ENCODE assay signal across 8 cellular contexts in genomic region chr3:196518999-196519737, GRCh38. TPM values are rescaled to one million over a fixed set of nuclear protein-coding genes. Genes with fewer than 3 reads are reported as not detected.
A peak's percentile ranks its signal among the peaks of the same experiment; 100 is the strongest.
DNase-seq lines count a peak whose midpoint lies in the region; ATAC-seq and TF ChIP-seq lines count a peak whose summit lies in the region.

No MANE protein-coding gene starts in this region.

- ATAC-seq in HG03520 (IDR thresholded peaks at IDR 0.05; ENCODE audit: unreplicated experiment): no peak
- ATAC-seq in GM21447 (IDR thresholded peaks at IDR 0.05; ENCODE audit: unreplicated experiment): no peak

- H3K36me3 Mint-ChIP-seq in activated CD4-positive, alpha-beta memory T cell treated with anti-CD3 and anti-CD28 coated beads for 36 hours: peaks cover 23% of the 10 kb centered on the region
- H3K36me3 Mint-ChIP-seq in nephron progenitor cell (ENCODE audit: low read depth): peaks cover 14% of the 10 kb centered on the region

- H3K9me3 Mint-ChIP-seq in activated CD4-positive, alpha-beta memory T cell treated with anti-CD3 and anti-CD28 coated beads for 36 hours: peaks cover 49% of the 10 kb centered on the region
- peaks cover 78% of the 10 kb centered on the region for H3K9me3 Mint-ChIP-seq in nephron progenitor cell

- H3K4me1 Mint-ChIP-seq in activated CD4-positive, alpha-beta memory T cell treated with anti-CD3 and anti-CD28 coated beads for 36 hours (ENCODE audit: low read depth): no peaks in the 10 kb centered on the region
- H3K4me1 Mint-ChIP-seq in nephron progenitor cell: no peaks in the 10 kb centered on the region

- POLR2A ChIA-PET in activated CD4-positive, alpha-beta memory T cell treated with anti-CD3 and anti-CD28 coated beads for 36 hours (lab: Charles Lee): interaction anchor here (1.0 kb wide), 1 partner anchor 10 kb away, joined by 4 read pairs; no protein-coding TSS in a partner anchor

- CTCF ChIA-PET in activated CD4-positive, alpha-beta memory T cell treated with anti-CD3 and anti-CD28 coated beads for 36 hours (lab: Charles Lee): interaction anchor here (0.6 to 3.2 kb wide), 11 partner anchors 9 to 267 kb away, joined by 3 to 21 read pairs (median 5); no protein-coding TSS in a partner anchor

- intact Hi-C loops in activated CD4-positive, alpha-beta memory T cell treated with anti-CD3 and anti-CD28 coated beads for 36 hours (cut with micrococcal nuclease): loop anchor here (1.0 kb wide), 1 partner anchor 266 kb away; no protein-coding TSS in a partner anchor

- no peak overlapping the region for H3K4me3 ChIP-seq in epithelial cell of proximal tubule (ENCODE audit: low read depth, low read length)

- no peak overlapping the region for H3K27ac Mint-ChIP-seq in activated CD4-positive, alpha-beta memory T cell treated with anti-CD3 and anti-CD28 coated beads for 36 hours
- no peak overlapping the region for H3K27ac Mint-ChIP-seq in nephron progenitor cell

- DNase-seq in A172 (ENCODE audit: low spot score) (peak; percentile 94), GM03348 (ENCODE audit: low spot score) (peak; percentile 73), NCI-H446 treated with DMSO at 0.1 percent for 48 hours (lab: John Stamatoyannopoulos, UW) (peak; percentile 61), epithelial cell of proximal tubule (ENCODE audit: low read depth) (no peak), nephron progenitor cell (peak; percentile 40)
- peak; percentile 78 for DNase-seq in activated CD4-positive, alpha-beta memory T cell treated with anti-CD3 and anti-CD28 coated beads for 36 hours

- H3K27me3 Mint-ChIP-seq in activated CD4-positive, alpha-beta memory T cell treated with anti-CD3 and anti-CD28 coated beads for 36 hours: no peaks in the 10 kb centered on the region
- H3K27me3 Mint-ChIP-seq in nephron progenitor cell (ENCODE audit: low read depth, poor library complexity): peaks cover 6% of the 10 kb centered on the region

- no peak overlapping the region for H3K4me3 Mint-ChIP-seq in activated CD4-positive, alpha-beta memory T cell treated with anti-CD3 and anti-CD28 coated beads for 36 hours
- H3K4me3 Mint-ChIP-seq in nephron progenitor cell: no peak overlapping the region

- TF ChIP-seq CTCF in epithelial cell of proximal tubule (conservative IDR thresholded peaks at IDR 0.05; ENCODE audit: low read depth, low read length): peak; percentile 48
- peak; percentile 24 for TF ChIP-seq CTCF in nephron progenitor cell (IDR thresholded peaks at IDR 0.05)

RNA-seq across cellular contexts. Expression of gene SMCO1, which starts 4.0 kb away (rescaled TPM):
- not detected in 2 replicates for total RNA-seq in A172 (2014; rRNA removed; shearing (Covaris generic))
- not detected for total RNA-seq in activated CD4-positive, alpha-beta memory T cell treated with anti-CD3 and anti-CD28 coated beads for 36 hours
- total RNA-seq in epithelial cell of proximal tubule: not detected in 2 replicates

RNA-seq across cellular contexts. Expression of gene RNF168, which starts 15.6 kb away (rescaled TPM):
- 25.3 and 25.9 TPM in 2 replicates for total RNA-seq in A172 (2014; rRNA removed; shearing (Covaris generic))
- 10 to 100 TPM; 26.1 to 27.2 TPM for total RNA-seq in activated CD4-positive, alpha-beta memory T cell treated with anti-CD3 and anti-CD28 coated beads for 36 hours
- total RNA-seq in epithelial cell of proximal tubule: 14.0 and 17.5 TPM in 2 replicates

RNA-seq across cellular contexts. Expression of gene WDR53, which starts 49.2 kb away (rescaled TPM):
- 12.8 and 13.9 TPM in 2 replicates for total RNA-seq in A172 (2014; rRNA removed; shearing (Covaris generic))
- total RNA-seq in activated CD4-positive, alpha-beta memory T cell treated with anti-CD3 and anti-CD28 coated beads for 36 hours: 10 to 100 TPM; 20.9 to 24.1 TPM
- total RNA-seq in epithelial cell of proximal tubule: 8.5 and 9.2 TPM in 2 replicates

RNA-seq across cellular contexts. Expression of gene FBXO45, which starts 49.3 kb away (rescaled TPM):
- total RNA-seq in A172 (2014; rRNA removed; shearing (Covaris generic)): 22.7 and 28.7 TPM in 2 replicates
- total RNA-seq in activated CD4-positive, alpha-beta memory T cell treated with anti-CD3 and anti-CD28 coated beads for 36 hours: 10 to 100 TPM; 16.3 to 17.2 TPM
- total RNA-seq in epithelial cell of proximal tubule: 7.8 and 9.9 TPM in 2 replicates
